In the genomic region with DNA sequence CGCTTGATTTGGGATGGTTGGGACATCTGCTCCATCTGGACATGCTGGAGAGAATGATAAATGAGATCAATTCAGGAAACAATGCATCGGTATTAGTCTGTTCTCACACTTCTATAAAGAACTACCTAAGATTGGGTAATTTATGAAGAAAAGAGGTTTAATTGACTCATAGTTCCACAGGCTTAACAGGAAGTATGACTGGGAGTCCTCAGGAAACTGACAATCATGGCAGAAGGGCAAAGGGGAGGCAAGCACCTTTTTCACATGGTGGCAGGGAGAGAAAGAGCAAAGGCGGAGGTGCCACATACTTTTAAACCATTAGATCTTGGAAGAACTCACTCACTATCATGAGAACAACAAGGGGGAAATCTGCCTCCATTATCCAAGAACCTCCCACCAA, we compare ENCODE assay signal across 26 cellular contexts. TPM values are rescaled to one million over a fixed set of nuclear protein-coding genes. Genes with fewer than 3 reads are reported as not detected.
"Had no signal": no experiment of that assay in that cellular context is flagged by ENCODE, and none has a peak within 500 bp of the region (broad histone marks: within the 10 kb centered on the region; RNA-seq: fewer than 3 reads in every experiment).

No MANE protein-coding gene starts in this region.

- H2AFZ ChIP-seq: parathyroid adenoma had no signal

- H3K79me2 ChIP-seq: parathyroid adenoma had no signal

- H3K27me3 ChIP-seq: gastroesophageal sphincter, heart right ventricle, left lung, right lobe of liver, tibial nerve, upper lobe of right lung, uterus had no signal

- H3K36me3 ChIP-seq: gastroesophageal sphincter, heart right ventricle, left lung, right lobe of liver, thoracic aorta, tibial nerve, upper lobe of right lung, uterus had no signal

- H3K27ac ChIP-seq: coronary artery, epithelial cell of prostate, gastroesophageal sphincter, heart right ventricle, left lung, parathyroid adenoma, right lobe of liver, thoracic aorta, tibial nerve, upper lobe of right lung, uterus had no signal

- H3K9me3 ChIP-seq: gastroesophageal sphincter, heart right ventricle, left lung, right lobe of liver, thoracic aorta, tibial nerve, upper lobe of right lung, uterus had no signal

- H3K27ac Mint-ChIP-seq: effector memory CD8-positive, alpha-beta T cell; naive thymus-derived CD4-positive, alpha-beta T cell; progenitor cell of endocrine pancreas; stimulated activated naive B cell treated with anti-CD40 and anti-IgM and Interleukin-4, amounts not matched to agents 10 μg/mL and 1 μg/mL and 100 μg/mL, for 72 hours; stimulated activated naive CD8-positive, alpha-beta T cell treated with anti-CD3 and anti-CD28 coated beads, Interleukin-15, Interleukin-2, amounts not matched to agents 100 ng/mL and 50 ng/mL, for 24 hours had no signal

- H3K4me1 Mint-ChIP-seq: naive thymus-derived CD4-positive, alpha-beta T cell; stimulated activated naive B cell treated with anti-CD40 and anti-IgM and Interleukin-4, amounts not matched to agents 10 μg/mL and 1 μg/mL and 100 μg/mL, for 72 hours had no signal

- H3K9ac ChIP-seq: parathyroid adenoma had no signal

- DNase-seq: effector memory CD8-positive, alpha-beta T cell; foreskin fibroblast; heart right ventricle; hippocampal formation; left cardiac atrium; left lung; mesendoderm; midbrain; naive thymus-derived CD4-positive, alpha-beta T cell; right lobe of liver; small intestine; stimulated activated CD4-positive, alpha-beta T cell treated with anti-CD3 and anti-CD28 coated beads, Interleukin-15, amount 100 ng/mL, for 24 hours; stimulated activated CD4-positive, alpha-beta T cell treated with anti-CD3 and anti-CD28 coated beads, Interleukin-2, amount 100 ng/mL, for 48 hours; stimulated activated naive B cell treated with anti-CD40 and anti-IgM and Interleukin-4, amounts not matched to agents 10 μg/mL and 1 μg/mL and 100 μg/mL, for 72 hours; upper lobe of right lung; uterus had no signal

- H3K27me3 Mint-ChIP-seq: progenitor cell of endocrine pancreas had no signal

- H3K4me3 Mint-ChIP-seq: effector memory CD8-positive, alpha-beta T cell; naive thymus-derived CD4-positive, alpha-beta T cell; neural crest cell; stimulated activated naive B cell treated with anti-CD40 and anti-IgM and Interleukin-4, amounts not matched to agents 10 μg/mL and 1 μg/mL and 100 μg/mL, for 72 hours; stimulated activated naive CD8-positive, alpha-beta T cell treated with anti-CD3 and anti-CD28 coated beads, Interleukin-15, Interleukin-2, amounts not matched to agents 100 ng/mL and 50 ng/mL, for 24 hours had no signal

- H3K9me3 Mint-ChIP-seq: effector memory CD8-positive, alpha-beta T cell; neural crest cell; stimulated activated naive B cell treated with anti-CD40 and anti-IgM and Interleukin-4, amounts not matched to agents 10 μg/mL and 1 μg/mL and 100 μg/mL, for 72 hours; stimulated activated naive CD8-positive, alpha-beta T cell treated with anti-CD3 and anti-CD28 coated beads, Interleukin-15, Interleukin-2, amounts not matched to agents 100 ng/mL and 50 ng/mL, for 24 hours had no signal

- H3K36me3 Mint-ChIP-seq: naive thymus-derived CD4-positive, alpha-beta T cell; stimulated activated naive B cell treated with anti-CD40 and anti-IgM and Interleukin-4, amounts not matched to agents 10 μg/mL and 1 μg/mL and 100 μg/mL, for 72 hours had no signal

- ATAC-seq: effector memory CD8-positive, alpha-beta T cell; esophagus mucosa; gastroesophageal sphincter; heart right ventricle; left cardiac atrium; left lung; naive thymus-derived CD4-positive, alpha-beta T cell; right lobe of liver; stimulated activated naive B cell treated with anti-CD40 and anti-IgM and Interleukin-4, amounts not matched to agents 10 μg/mL and 1 μg/mL and 100 μg/mL, for 72 hours; upper lobe of right lung had no signal

- H3K4me3 ChIP-seq: coronary artery, gastroesophageal sphincter, heart right ventricle, left lung, right lobe of liver, thoracic aorta, tibial nerve, upper lobe of right lung, uterus had no signal

- H3K4me1 ChIP-seq: gastroesophageal sphincter, heart right ventricle, right lobe of liver, tibial nerve, upper lobe of right lung, uterus had no signal

RNA-seq across cellular contexts. Expression of a gene that starts 16.8 kb away (rescaled TPM):
- total RNA-seq: naive thymus-derived CD4-positive, alpha-beta T cell had no signal
- polyA plus RNA-seq: naive thymus-derived CD4-positive, alpha-beta T cell had no signal
